Comparison of ENCODE assay signal across 14 cellular contexts in genomic region chr2:40401896-40402295, GRCh38. TPM values are rescaled to one million over a fixed set of nuclear protein-coding genes. Genes with fewer than 3 reads are reported as not detected.
DNase-seq lines count a peak whose midpoint lies in the region; FAIRE-seq and TF ChIP-seq lines count a peak whose summit lies in the region.
"Had no signal": no experiment of that assay in that cellular context is flagged by ENCODE, and none has a peak within 500 bp of the region (broad histone marks: within the 10 kb centered on the region; RNA-seq: fewer than 3 reads in every experiment).

No MANE protein-coding gene starts in this region.

- no peaks in the 10 kb centered on the region for H3K79me2 ChIP-seq in keratinocyte (ENCODE audit: control insufficient read depth, insufficient read depth, low read length)

- H2AFZ ChIP-seq in keratinocyte (ENCODE audit: control insufficient read depth, low read length), result peak overlapping the region; percentile 35

- H3K27me3 Mint-ChIP-seq in Caco-2 (ENCODE audit: insufficient read depth, unreplicated experiment), result no peaks in the 10 kb centered on the region
- H3K27me3 Mint-ChIP-seq: activated CD4-positive, alpha-beta T cell treated with anti-CD3 and anti-CD28 coated beads, Interleukin-2, amount 10 ng/mL, durations not matched to agents 7 days and 5 days had no signal

- no peaks in the 10 kb centered on the region for H4K20me1 ChIP-seq in keratinocyte (ENCODE audit: control insufficient read depth, extremely low read depth, insufficient read depth, low read length)

- no peaks in the 10 kb centered on the region for H3K4me1 Mint-ChIP-seq in Caco-2 (ENCODE audit: low read depth, unreplicated experiment)
- H3K4me1 Mint-ChIP-seq: activated CD4-positive, alpha-beta T cell treated with anti-CD3 and anti-CD28 coated beads, Interleukin-2, amount 10 ng/mL, durations not matched to agents 7 days and 5 days had no signal

- H3K36me3 Mint-ChIP-seq in Caco-2 (ENCODE audit: insufficient read depth, unreplicated experiment), result no peaks in the 10 kb centered on the region

- peaks cover 36% of the 10 kb centered on the region for H3K4me1 ChIP-seq in keratinocyte (ENCODE audit: control insufficient read depth, extremely low read depth, insufficient read depth, low read length)
- H3K4me1 ChIP-seq in A673 (ENCODE audit: insufficient read depth, low read length, poor library complexity, severe bottlenecking), result no peaks in the 10 kb centered on the region
- H3K4me1 ChIP-seq in Caco-2, result no peaks in the 10 kb centered on the region; the same call in 1 of the 2 replicates

- BruUV-seq in A673 (replicated peaks; lab: Mats Ljungman, UMichigan) (no TSS peak), Caco-2 (replicated peaks; lab: Mats Ljungman, UMichigan) (no TSS peak)

- H3K36me3 ChIP-seq in keratinocyte (ENCODE audit: control insufficient read depth in 2 of 2, extremely low read depth in 1 of 2, insufficient read depth in 2 of 2, low read length in 2 of 2), result no peaks in the 10 kb centered on the region
- H3K36me3 ChIP-seq in A673 (ENCODE audit: insufficient read depth, low read length, poor library complexity, severe bottlenecking), result no peaks in the 10 kb centered on the region
- H3K36me3 ChIP-seq in Caco-2 (ENCODE audit: control insufficient read depth, insufficient read depth, low read length), result no peaks in the 10 kb centered on the region
- H3K36me3 ChIP-seq: gastroesophageal sphincter had no signal

- intact Hi-C loops in A673 (cut with micrococcal nuclease; ENCODE audit: unreplicated experiment) (no loop called here), Caco-2 (cut with micrococcal nuclease; ENCODE audit: unreplicated experiment) (no loop called here)

- TF ChIP-seq CTCF in keratinocyte (optimal IDR thresholded peaks at IDR 0.05 in 1 of 3, IDR thresholded peaks at IDR 0.05 in 1 of 3, conservative IDR thresholded peaks at IDR 0.05 in 1 of 3; ENCODE audit: extremely low read depth in 1 of 3, insufficient read depth in 2 of 3, low read length in 3 of 3), result no peak
- no peak for TF ChIP-seq CTCF in A673 (conservative IDR thresholded peaks at IDR 0.05; ENCODE audit: low read depth, low read length)
- TF ChIP-seq CTCF in Caco-2 (IDR thresholded peaks at IDR 0.05; ENCODE audit: insufficient read depth in 1 of 2, low read depth in 1 of 2, low read length in 1 of 2, severe bottlenecking in 1 of 2, unreplicated experiment in 1 of 2), result no peak

- no peak overlapping the region for H3K4me3 Mint-ChIP-seq in Caco-2 (ENCODE audit: unreplicated experiment)
- H3K4me3 Mint-ChIP-seq: activated CD4-positive, alpha-beta T cell treated with anti-CD3 and anti-CD28 coated beads, Interleukin-2, amount 10 ng/mL, durations not matched to agents 7 days and 5 days had no signal

- H3K4me2 ChIP-seq in keratinocyte (ENCODE audit: control insufficient read depth, extremely low read depth, insufficient read depth, low read depth, low read length), result peak overlapping the region; percentile 49

- no peaks in the 10 kb centered on the region for H3K9me3 Mint-ChIP-seq in Caco-2 (ENCODE audit: unreplicated experiment)
- H3K9me3 Mint-ChIP-seq: activated CD4-positive, alpha-beta T cell treated with anti-CD3 and anti-CD28 coated beads, Interleukin-2, amount 10 ng/mL, durations not matched to agents 7 days and 5 days had no signal

- dilution Hi-C loops in keratinocyte (cut with MboI; ENCODE audit: extremely low pct_ligation_motif_present, low sequenced_read_pairs), result no loop called here

- POLR2A ChIA-PET in A673 (lab: Charles Lee; ENCODE audit: low non-redundant PET) (no interaction called here), Caco-2 (lab: Charles Lee) (no interaction called here)

- no peaks in the 10 kb centered on the region for H3K9me1 ChIP-seq in keratinocyte (ENCODE audit: control insufficient read depth, extremely low read depth, insufficient read depth, low read length)

- H3K27me3 ChIP-seq in keratinocyte (ENCODE audit: control insufficient read depth, extremely low read depth, insufficient read depth, low read length), result no peaks in the 10 kb centered on the region
- H3K27me3 ChIP-seq in A673 (replicated peaks; ENCODE audit: insufficient read depth, low read depth, low read length, poor library complexity), result peaks cover 15% of the 10 kb centered on the region
- H3K27me3 ChIP-seq in Caco-2 (replicated peaks; ENCODE audit: control insufficient read depth, insufficient read depth, low read length), result no peaks in the 10 kb centered on the region; the same call in 1 of the 2 replicates
- H3K27me3 ChIP-seq: gastroesophageal sphincter had no signal

- no peak overlapping the region for H3K27ac Mint-ChIP-seq in Caco-2 (ENCODE audit: unreplicated experiment)
- H3K27ac Mint-ChIP-seq: activated CD4-positive, alpha-beta T cell treated with anti-CD3 and anti-CD28 coated beads, Interleukin-2, amount 10 ng/mL, durations not matched to agents 7 days and 5 days had no signal

- H3K27ac ChIP-seq in keratinocyte (ENCODE audit: control insufficient read depth, insufficient read depth, low read length) (peak overlapping the region; percentile 49), A673 (ENCODE audit: low read depth, low read length, poor library complexity, severe bottlenecking) (no peak overlapping the region)
- H3K27ac ChIP-seq: gastroesophageal sphincter, skin epidermis had no signal

- FAIRE-seq in HTR-8/SVneo (lab: Jason Lieb, UNC) (peak; percentile 26), keratinocyte (lab: Jason Lieb, UNC) (peak; percentile 94)

- H3K4me3 ChIP-seq in keratinocyte (ENCODE audit: control insufficient read depth in 2 of 3, extremely low read depth in 1 of 3, insufficient read depth in 2 of 3, low read depth in 1 of 3, low read length in 3 of 3), result no peak overlapping the region
- H3K4me3 ChIP-seq in A673 (ENCODE audit: low read depth, low read length, poor library complexity, severe bottlenecking), result no peak overlapping the region
- no peak overlapping the region for H3K4me3 ChIP-seq in Caco-2 (ENCODE audit: low read depth, low read length)
- H3K4me3 ChIP-seq: gastroesophageal sphincter, skin epidermis had no signal

- H3K9ac ChIP-seq in keratinocyte (ENCODE audit: control insufficient read depth, extremely low read depth, insufficient read depth, low read length), result no peak overlapping the region

- CTCF ChIA-PET in A673 (lab: Charles Lee), result no interaction called here
- CTCF ChIA-PET in Caco-2 (lab: Charles Lee), result interaction anchor here (0.6 kb wide), 1 partner anchor 315 kb away, joined by 3 read pairs; no protein-coding TSS in a partner anchor

- no peaks in the 10 kb centered on the region for H3K9me3 ChIP-seq in keratinocyte (ENCODE audit: control insufficient read depth, low read depth, low read length)
- H3K9me3 ChIP-seq in A673 (ENCODE audit: low read depth, low read length, poor library complexity, severe bottlenecking), result no peaks in the 10 kb centered on the region
- H3K9me3 ChIP-seq in Caco-2, result no peaks in the 10 kb centered on the region
- H3K9me3 ChIP-seq: gastroesophageal sphincter had no signal

- DNase-seq in AG20443 (ENCODE audit: low spot score) (peak; percentile 30), HTR-8/SVneo (ENCODE audit: insufficient read length, low spot score) (no peak), amniotic stem cell (lab: John Stamatoyannopoulos, UW) (peak; percentile 8), keratinocyte (ENCODE audit: low read depth, low spot score) (peak; percentile 64), DMS79 (lab: John Stamatoyannopoulos, UW) (no peak), A673 (ENCODE audit: low spot score) (no peak), Caco-2 (no peak)
- DNase-seq in activated naive CD4-positive, alpha-beta T cell treated with anti-CD3 and anti-CD28 coated beads, Interleukin-2, amount 50 U/mL, for 16 hours, result no peak
- DNase-seq: activated CD4-positive, alpha-beta T cell treated with anti-CD3 and anti-CD28 coated beads, Interleukin-2, amount 10 ng/mL, durations not matched to agents 7 days and 5 days; DMS79 treated with DMSO at 0.1 percent for 48 hours; NCI-H146; RPMI8226 had no signal

RNA-seq across cellular contexts. Expression of gene SLC8A1, which starts 50.0 kb away (rescaled TPM):
- 0.61 to 3.2 TPM (median 2.7 TPM) in 3 replicates for polyA plus RNA-seq in keratinocyte
- 0.06 TPM for polyA plus RNA-seq in keratinocyte (2011; ENCODE audit: low read depth)
- polyA plus RNA-seq in keratinocyte (2011; cell fraction: cytosol; rRNA removed), result 0.36 and 0.84 TPM in 2 replicates
- 1.1 and 1.3 TPM in 2 replicates for polyA plus RNA-seq in keratinocyte (2011; cell fraction: nucleus; rRNA removed)
- polyA plus RNA-seq in keratinocyte (2012; ENCODE audit: low replicate concordance), result 0.03 and 3.3 TPM in 2 replicates
- polyA minus RNA-seq in keratinocyte, result 6.1 to 19.5 TPM (median 7.5 TPM) in 3 replicates
- 4.2 TPM for polyA minus RNA-seq in keratinocyte (2011; cell fraction: cytosol; rRNA and poly(A)+ RNA removed)
- polyA minus RNA-seq in keratinocyte (2011; cell fraction: nucleus; rRNA and poly(A)+ RNA removed), result 2.5 and 3.5 TPM in 2 replicates
- not detected in 2 replicates for total RNA-seq in A673 (2021)
- 0.21 and 0.43 TPM in 2 replicates for total RNA-seq in Caco-2 (2022)

Comparison
In these comparisons a context has a peak if more than half of its experiments do, and no peak if none do; other contexts are left out.
1. DNase-seq: peak in AG20443 (single experiment), amniotic stem cell (single experiment) and keratinocyte (single experiment); none in HTR-8/SVneo (single experiment), activated naive CD4-positive, alpha-beta T cell treated with anti-CD3 and anti-CD28 coated beads, Interleukin-2, amount 50 U/mL, for 16 hours (single experiment), DMS79 (single experiment), A673 (single experiment) and Caco-2 (0 of 2).